ENCODE assay signal across 2 cellular contexts in genomic region chr7:137882261-137882668, GRCh38.
TF ChIP-seq lines count a peak whose summit lies in the region.

No MANE protein-coding gene starts in this region.

TF ChIP-seq in A549, 52 proteins besides CTCF, POLR2A, EP300 and RAD21 (continued from another document):
- TF ChIP-seq BCL3 (IDR thresholded peaks at IDR 0.05) (no peak), RCOR1 (IDR thresholded peaks at IDR 0.05; ENCODE audit: low read depth, low read length) (no peak), ELK1 (IDR thresholded peaks at IDR 0.05; ENCODE audit: low read depth, low read length) (no peak), MAFK (IDR thresholded peaks at IDR 0.05; ENCODE audit: partially characterized antibody) (peak; percentile 41), CBX2 (IDR thresholded peaks at IDR 0.05; ENCODE audit: borderline replicate concordance, low read depth) (no peak), HES2 (IDR thresholded peaks at IDR 0.05) (no peak), MAX (IDR thresholded peaks at IDR 0.05) (0 out of 2 replicates have a peak, but pooled peaks have one; percentile 28), FOSB (CRISPR knock-in tag; IDR thresholded peaks at IDR 0.05) (no peak), CEBPB (IDR thresholded peaks at IDR 0.05) (no peak)

TF ChIP-seq in SK-N-SH, 30 proteins besides CTCF, POLR2A, EP300 and RAD21 (continued from another document):
- TF ChIP-seq REST (IDR thresholded peaks at IDR 0.05; ENCODE audit: low read depth, low read length), result peak; percentile 85
- no peak for TF ChIP-seq EZH2phosphoT487 (IDR thresholded peaks at IDR 0.05; ENCODE audit: borderline replicate concordance, low read depth)
- TF ChIP-seq RCOR1 (IDR thresholded peaks at IDR 0.05; ENCODE audit: low read length), result no peak
- TF ChIP-seq TEAD4 (IDR thresholded peaks at IDR 0.05; ENCODE audit: borderline replicate concordance, insufficient read depth), result peak; percentile 88
- TF ChIP-seq USF1 (IDR thresholded peaks at IDR 0.05; ENCODE audit: borderline replicate concordance, low read depth), result no peak; the same call in 1 of the 2 replicates
- peak; percentile 96; the same call in 1 of the 2 replicates for TF ChIP-seq SIN3A (IDR thresholded peaks at IDR 0.05; ENCODE audit: borderline replicate concordance, low read depth, low read length)
- no peak for TF ChIP-seq MXI1 (IDR thresholded peaks at IDR 0.05; ENCODE audit: low read depth, low read length)
- 0 out of 2 replicates have a peak, but pooled peaks have one; percentile 52 for TF ChIP-seq ZBTB33 (IDR thresholded peaks at IDR 0.05; ENCODE audit: borderline replicate concordance, low read depth)
- TF ChIP-seq GATA2 (CRISPR knock-in tag; IDR thresholded peaks at IDR 0.05), result no peak
- no peak for TF ChIP-seq SMC3 (IDR thresholded peaks at IDR 0.05; ENCODE audit: low read depth, low read length)
- TF ChIP-seq CHD2 (IDR thresholded peaks at IDR 0.05; ENCODE audit: low read length, partially characterized antibody), result peak; percentile 12
- TF ChIP-seq GABPA (IDR thresholded peaks at IDR 0.05; ENCODE audit: low read depth), result peak; percentile 59
- peak; percentile 47; the same call in 1 of the 2 replicates for TF ChIP-seq MEF2A (IDR thresholded peaks at IDR 0.05; ENCODE audit: borderline replicate concordance, low read depth)
- no peak for TF ChIP-seq IRF3 (IDR thresholded peaks at IDR 0.05; ENCODE audit: low read depth, low read length)
- no peak for TF ChIP-seq NRF1 (IDR thresholded peaks at IDR 0.05; ENCODE audit: low read depth, low read length)
- peak; percentile 96 for TF ChIP-seq TCF12 (IDR thresholded peaks at IDR 0.05)
- no peak for TF ChIP-seq ELF1 (IDR thresholded peaks at IDR 0.05)
- TF ChIP-seq RXRA (IDR thresholded peaks at IDR 0.05; ENCODE audit: borderline replicate concordance, low read depth), result peak; percentile 91; the same call in 1 of the 2 replicates
- peak; percentile 99 for TF ChIP-seq NFIC (IDR thresholded peaks at IDR 0.05; ENCODE audit: borderline replicate concordance)
- peak; percentile 78; the same call in 1 of the 2 replicates for TF ChIP-seq TAF1 (IDR thresholded peaks at IDR 0.05; ENCODE audit: borderline replicate concordance, low read depth, low read length)
- TF ChIP-seq PBX3 (IDR thresholded peaks at IDR 0.05), result peak; percentile 85
- no peak for TF ChIP-seq USF2 (IDR thresholded peaks at IDR 0.05; ENCODE audit: borderline replicate concordance, low read depth, low read length)
- TF ChIP-seq POLR2AphosphoS5 (IDR thresholded peaks at IDR 0.05; ENCODE audit: low read depth, low read length), result peak; percentile 90
- TF ChIP-seq FOXM1 (IDR thresholded peaks at IDR 0.05; ENCODE audit: low read depth), result peak; percentile 91
